1 cellular context compared by ENCODE assay signal in the genomic region with DNA sequence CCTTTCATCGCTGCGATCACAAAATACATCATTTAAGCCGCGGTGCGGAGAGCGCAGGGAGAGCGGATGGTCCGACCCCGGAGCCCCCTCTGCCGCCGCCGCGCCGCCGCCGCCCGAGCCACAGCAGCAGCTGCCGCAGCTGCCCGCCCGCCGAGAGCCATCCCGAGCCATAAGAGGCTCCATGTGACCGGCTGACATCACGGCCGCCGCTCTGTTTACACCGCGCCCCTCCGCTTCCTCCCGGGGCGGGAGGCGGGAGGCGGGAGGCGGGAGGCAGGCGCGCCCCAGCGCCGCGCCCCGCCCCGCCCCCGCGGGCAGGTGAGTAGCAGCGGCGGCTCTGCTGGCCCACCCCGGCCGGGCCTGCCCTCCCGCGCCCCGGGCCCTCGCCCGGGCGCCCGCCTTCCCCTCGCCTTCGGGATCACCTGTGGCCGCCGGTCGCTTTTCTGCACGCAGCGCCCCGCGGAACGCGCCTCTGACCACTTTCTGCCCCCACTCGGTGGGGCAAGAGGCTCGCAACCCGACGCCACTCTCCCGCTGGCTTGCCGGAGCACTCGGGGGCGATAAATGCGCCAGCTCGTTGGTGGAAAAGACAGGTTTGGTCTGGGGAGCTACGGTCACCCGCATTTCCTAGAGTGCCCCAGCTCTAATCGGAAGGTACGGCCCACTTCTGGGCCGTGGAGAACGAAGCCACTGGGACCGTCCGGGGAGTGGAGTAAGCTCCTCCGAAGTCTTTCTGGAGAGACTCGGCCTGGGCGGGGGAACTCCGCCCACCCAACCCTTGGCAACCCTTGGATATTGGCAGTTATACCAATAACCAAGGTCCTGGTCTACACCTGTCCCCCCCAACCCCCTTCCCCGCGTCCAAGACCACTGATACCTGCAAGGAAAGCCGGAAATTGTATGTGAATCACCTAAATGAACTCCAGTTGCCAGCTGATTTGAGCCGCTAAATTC.
TF ChIP-seq lines count a peak whose summit lies in the region.

No MANE protein-coding gene starts in this region.

TF ChIP-seq in HepG2, 621 proteins besides CTCF, POLR2A, EP300 and RAD21 (continued from another document):
- 0 out of 2 replicates have a peak, but pooled peaks have one; percentile 18 for TF ChIP-seq THAP9 (CRISPR knock-in tag; IDR thresholded peaks at IDR 0.05; ENCODE audit: borderline replicate concordance)
- peak; percentile 3; the same call in 1 of the 2 replicates for TF ChIP-seq ZNF768 (CRISPR knock-in tag; IDR thresholded peaks at IDR 0.05)
- TF ChIP-seq SIN3A (IDR thresholded peaks at IDR 0.05; ENCODE audit: borderline replicate concordance, low read depth, low read length), result 0 out of 2 replicates have a peak, but pooled peaks have one; percentile 41
- TF ChIP-seq ZFP37 (CRISPR knock-in tag; IDR thresholded peaks at IDR 0.05; ENCODE audit: borderline replicate concordance), result no peak
- TF ChIP-seq KLF6 (CRISPR knock-in tag; IDR thresholded peaks at IDR 0.05), result peak; percentile 51; the same call in 1 of the 2 replicates
- TF ChIP-seq PITX1 (CRISPR knock-in tag; IDR thresholded peaks at IDR 0.05), result no peak
- TF ChIP-seq HIVEP1 (CRISPR knock-in tag; IDR thresholded peaks at IDR 0.05), result no peak
- TF ChIP-seq ARNTL (CRISPR knock-in tag; IDR thresholded peaks at IDR 0.05), result peak; percentile 40
- peak; percentile 57; the same call in 1 of the 2 replicates for TF ChIP-seq ZNF160 (CRISPR knock-in tag; IDR thresholded peaks at IDR 0.05)
- no peak for TF ChIP-seq PTBP1 (IDR thresholded peaks at IDR 0.05; ENCODE audit: low read depth, low read length, poor library complexity, severe bottlenecking)
- TF ChIP-seq ZNF605 (CRISPR knock-in tag; IDR thresholded peaks at IDR 0.05), result peak; percentile 65; the same call in 1 of the 2 replicates
- peak; percentile 45; the same call in 1 of the 2 replicates for TF ChIP-seq HDAC1 (CRISPR knock-in tag; IDR thresholded peaks at IDR 0.05)
- TF ChIP-seq POLR2G (IDR thresholded peaks at IDR 0.05; ENCODE audit: low read depth, low read length), result peak; percentile 82
- peak; percentile 59; the same call in 1 of the 2 replicates for TF ChIP-seq ZMYM2 (CRISPR knock-in tag; IDR thresholded peaks at IDR 0.05)
- peak; percentile 81 for TF ChIP-seq TAF1 (CRISPR knock-in tag; IDR thresholded peaks at IDR 0.05)
- TF ChIP-seq ETV5 (CRISPR knock-in tag; IDR thresholded peaks at IDR 0.05; ENCODE audit: borderline replicate concordance), result peak; percentile 43; the same call in 1 of the 2 replicates
- TF ChIP-seq TSC22D2 (CRISPR knock-in tag; IDR thresholded peaks at IDR 0.05; ENCODE audit: borderline replicate concordance), result peak; percentile 10; the same call in 1 of the 2 replicates
- TF ChIP-seq ZNF687 (CRISPR knock-in tag; IDR thresholded peaks at IDR 0.05), result peak; percentile 70
- peak; percentile 34 for TF ChIP-seq KMT2B (CRISPR knock-in tag; IDR thresholded peaks at IDR 0.05)
